Comparison of ENCODE assay signal across 10 cellular contexts in genomic region chr1:172041689-172042088, GRCh38.
A peak's percentile ranks its signal among the peaks of the same experiment; 100 is the strongest.
DNase-seq lines count a peak whose midpoint lies in the region; ATAC-seq, FAIRE-seq and TF ChIP-seq lines count a peak whose summit lies in the region.
"Had no signal": no experiment of that assay in that cellular context is flagged by ENCODE, and none has a peak within 500 bp of the region (broad histone marks: within the 10 kb centered on the region; RNA-seq: fewer than 3 reads in every experiment).

No MANE protein-coding gene starts in this region.

- H3K36me3 ChIP-seq in HCT116 (ENCODE audit: control insufficient read depth in 1 of 2, insufficient read depth in 2 of 2, low read length in 2 of 2) (no peaks in the 10 kb centered on the region), heart left ventricle (peaks cover 0 to 10% (median 2%) of the 10 kb centered on the region in 9 donors), thyroid gland (no peaks in the 10 kb centered on the region)

- CTCF ChIA-PET in HCT116 (lab: Charles Lee) = interaction anchor here (1.1 kb wide), 1 partner anchor 358 kb away, joined by 3 read pairs; no protein-coding TSS in a partner anchor

- no TSS peak for BruUV-seq in HCT116 (replicated peaks; lab: Mats Ljungman, UMichigan)

- no peaks in the 10 kb centered on the region for H3K4me1 ChIP-seq in HCT116 (ENCODE audit: control insufficient read depth in 1 of 2, insufficient read depth in 2 of 2, low read length in 2 of 2)
- no peaks in the 10 kb centered on the region for H3K4me1 ChIP-seq in heart left ventricle
- no peaks in the 10 kb centered on the region for H3K4me1 ChIP-seq in thyroid gland

- H3K9me2 ChIP-seq in HCT116 (ENCODE audit: insufficient read depth) = no peaks in the 10 kb centered on the region

- TF ChIP-seq RAD21 in HCT116 (IDR thresholded peaks at IDR 0.05; ENCODE audit: low read depth) = peak; percentile 60

- peak; percentile 94 for FAIRE-seq in TTC549 (lab: Jason Lieb, UNC)

- no peaks in the 10 kb centered on the region for H4K20me1 ChIP-seq in HCT116 (ENCODE audit: insufficient read depth)

- RAD21 ChIA-PET in HCT116 (lab: Charles Lee; ENCODE audit: low non-redundant PET in 1 of 2, low total read pairs in 2 of 2, uncharacterized antibody in 2 of 2, unreplicated experiment in 2 of 2) = no interaction called here

- DNase-seq in HCT116 (ENCODE audit: low read depth, low spot score) (peak; percentile 3), heart left ventricle (no peak), thyroid gland (no peak), DMS79 (lab: John Stamatoyannopoulos, UW) (no peak)
- DNase-seq in activated effector memory CD4-positive, alpha-beta T cell treated with Interleukin-2 at 50 U/mL for 16 hours = no peak
- DNase-seq: activated naive CD4-positive, alpha-beta T cell treated with anti-CD3 and anti-CD28 coated beads, Interleukin-2, amount 10 ng/mL, durations not matched to agents 7 days and 5 days; islet precursor cell had no signal

- TF ChIP-seq POLR2A in HCT116 (IDR thresholded peaks at IDR 0.05; ENCODE audit: borderline replicate concordance, extremely low read depth, insufficient read depth, insufficient read length) = no peak
- TF ChIP-seq POLR2A in heart left ventricle (IDR thresholded peaks at IDR 0.05) = no peak
- no peak for TF ChIP-seq POLR2A in thyroid gland (IDR thresholded peaks at IDR 0.05)

- H3K4me2 ChIP-seq in HCT116 (ENCODE audit: low read length) = no peak overlapping the region

- H3K9me3 ChIP-seq in HCT116 (ENCODE audit: control insufficient read depth in 1 of 2, insufficient read depth in 1 of 2, low read depth in 1 of 2, low read length in 2 of 2) (no peaks in the 10 kb centered on the region), heart left ventricle (peaks cover 0 to 2% (median 0%) of the 10 kb centered on the region in 12 donors), thyroid gland (no peaks in the 10 kb centered on the region)

- H3K4me3 ChIP-seq in HCT116 (replicated peaks in 1 of 2; ENCODE audit: low read depth in 1 of 2, low read length in 2 of 2) (no peak overlapping the region), heart left ventricle (peak overlapping the region in 4 of 12 donors; percentile 12 to 42 (median 28)), thyroid gland (replicated peaks in 1 of 3) (no peak overlapping the region)
- H3K4me3 ChIP-seq: SK-N-MC had no signal

- H3K79me2 ChIP-seq in HCT116 (ENCODE audit: insufficient read depth, low read length) = no peaks in the 10 kb centered on the region

- no peak overlapping the region for H2AFZ ChIP-seq in HCT116 (ENCODE audit: low read depth, low read length, poor library complexity, severe bottlenecking)

- ATAC-seq in HCT116 = peak; percentile 67; the same call in 1 of the 2 replicates
- ATAC-seq in heart left ventricle = peak in 1 of 4 donors; percentile 69
- no peak for ATAC-seq in GM18517 (IDR thresholded peaks at IDR 0.05; ENCODE audit: unreplicated experiment)

- H3K9ac ChIP-seq in HCT116 (ENCODE audit: low read length) = no peak overlapping the region

- peak; percentile 31 to 45 (median 43); a peak in 4 of 6 replicates for TF ChIP-seq CTCF in HCT116 (IDR thresholded peaks at IDR 0.05 in 2 of 3, conservative IDR thresholded peaks at IDR 0.05 in 1 of 3; ENCODE audit: borderline replicate concordance in 1 of 3, insufficient read depth in 1 of 3, low read depth in 2 of 3, low read length in 2 of 3)
- TF ChIP-seq CTCF in heart left ventricle (IDR thresholded peaks at IDR 0.05) = peak; percentile 23 to 59 (median 44)
- TF ChIP-seq CTCF in thyroid gland (IDR thresholded peaks at IDR 0.05) = peak in 4 of 6 experiments; percentile 12 to 40 (median 33)

- POLR2A ChIA-PET in HCT116 (lab: Charles Lee) = no interaction called here

- intact Hi-C loops in HCT116 (cut with micrococcal nuclease) = no loop called here
- intact Hi-C loops in heart left ventricle (cut with DNase I) = loop anchor here in 2 of 10 donors (2.0 to 5.0 kb wide), 2 partner anchors 357 to 361 kb away; no protein-coding TSS in a partner anchor
- intact Hi-C loops in thyroid gland (cut with DNase I) = no loop called here

- no peaks in the 10 kb centered on the region for H3K27me3 ChIP-seq in HCT116 (ENCODE audit: insufficient read depth, low read length)
- no peaks in the 10 kb centered on the region for H3K27me3 ChIP-seq in heart left ventricle
- H3K27me3 ChIP-seq in thyroid gland = no peaks in the 10 kb centered on the region

- H3K27ac ChIP-seq in HCT116 (ENCODE audit: low read depth, low read length) (no peak overlapping the region), heart left ventricle (no peak overlapping the region), thyroid gland (no peak overlapping the region)
- H3K27ac ChIP-seq: SK-N-MC had no signal

TF ChIP-seq in HCT116, 20 proteins besides CTCF, POLR2A, EP300 and RAD21:
- TF ChIP-seq EZH2phosphoT487 (IDR thresholded peaks at IDR 0.05; ENCODE audit: borderline replicate concordance) (no peak), ATF3 (IDR thresholded peaks at IDR 0.05) (no peak), EZH2 (IDR thresholded peaks at IDR 0.05) (no peak), TCF7L2 (IDR thresholded peaks at IDR 0.05; ENCODE audit: borderline replicate concordance, extremely low read depth, insufficient read depth, insufficient read length) (no peak)
